In genomic region chr6:3791526-3792212, GRCh38 we compare ENCODE assay signal across 1 cellular context.
TF ChIP-seq lines count a peak whose summit lies in the region.

No MANE protein-coding gene starts in this region.

TF ChIP-seq in GM12878, 131 proteins besides CTCF, POLR2A, EP300 and RAD21 (continued from another document):
- TF ChIP-seq GATAD2B (conservative IDR thresholded peaks at IDR 0.05; ENCODE audit: low read depth) (no peak), CBFB (IDR thresholded peaks at IDR 0.05; ENCODE audit: low read depth) (no peak), SRF (IDR thresholded peaks at IDR 0.05; ENCODE audit: low read depth in 2 of 2, low read length in 2 of 2) (no peak), ASH2L (IDR thresholded peaks at IDR 0.05; ENCODE audit: borderline replicate concordance, low read depth) (no peak), POLR2AphosphoS2 (IDR thresholded peaks at IDR 0.05; ENCODE audit: low read depth, low read length) (no peak), EZH2 (IDR thresholded peaks at IDR 0.05; ENCODE audit: borderline replicate concordance, control insufficient read depth, low read depth, low read length) (no peak), ZNF207 (IDR thresholded peaks at IDR 0.05; ENCODE audit: borderline replicate concordance) (no peak), CREB1 (IDR thresholded peaks at IDR 0.05; ENCODE audit: low read depth) (no peak), E2F4 (IDR thresholded peaks at IDR 0.05; ENCODE audit: low read depth, low read length) (no peak), ZNF687 (IDR thresholded peaks at IDR 0.05) (no peak), SMAD5 (IDR thresholded peaks at IDR 0.05; ENCODE audit: low read depth) (no peak), ZNF24 (IDR thresholded peaks at IDR 0.05) (no peak), NBN (IDR thresholded peaks at IDR 0.05) (no peak), ESRRA (IDR thresholded peaks at IDR 0.05; ENCODE audit: low read length) (no peak), STAT3 (IDR thresholded peaks at IDR 0.05; ENCODE audit: low read depth, low read length) (no peak), ZBTB40 (IDR thresholded peaks at IDR 0.05; ENCODE audit: borderline replicate concordance) (no peak), PAX8 (IDR thresholded peaks at IDR 0.05) (no peak), SIN3A (IDR thresholded peaks at IDR 0.05; ENCODE audit: low read depth, low read length) (no peak), TBL1XR1 (IDR thresholded peaks at IDR 0.05; ENCODE audit: low read depth, low read length) (no peak), FOXK2 (IDR thresholded peaks at IDR 0.05) (no peak), NR2C2 (IDR thresholded peaks at IDR 0.05; ENCODE audit: borderline replicate concordance, control insufficient read depth, insufficient read length, low read depth) (no peak), SMC3 (IDR thresholded peaks at IDR 0.05; ENCODE audit: borderline replicate concordance, low read length) (no peak), SREBF1 (IDR thresholded peaks at IDR 0.05; ENCODE audit: low read length) (no peak), BACH1 (IDR thresholded peaks at IDR 0.05; ENCODE audit: borderline replicate concordance) (no peak), KDM1A (IDR thresholded peaks at IDR 0.05; ENCODE audit: borderline replicate concordance) (no peak)
